Comparison of ENCODE assay signal across 1 cellular context in genomic region chr20:2871555-2872303, GRCh38.
TF ChIP-seq lines count a peak whose summit lies in the region.

No MANE protein-coding gene starts in this region.

TF ChIP-seq in HepG2, 621 proteins besides CTCF, POLR2A, EP300 and RAD21 (continued from another document and continues in another):
- no peak for TF ChIP-seq ZNF407 (CRISPR knock-in tag; IDR thresholded peaks at IDR 0.05; ENCODE audit: not compliant biosample characterization)
- no peak for TF ChIP-seq ARHGAP35 (CRISPR knock-in tag; IDR thresholded peaks at IDR 0.05; ENCODE audit: borderline replicate concordance)
- TF ChIP-seq ZNF230 (CRISPR knock-in tag; IDR thresholded peaks at IDR 0.05), result 0 out of 2 replicates have a peak, but pooled peaks have one; percentile 13
- TF ChIP-seq RARG (CRISPR knock-in tag; IDR thresholded peaks at IDR 0.05; ENCODE audit: low read depth), result 0 out of 2 replicates have a peak, but pooled peaks have one; percentile 9
- no peak for TF ChIP-seq HMG20B (CRISPR knock-in tag; conservative IDR thresholded peaks at IDR 0.05)
- TF ChIP-seq RBAK (CRISPR knock-in tag; IDR thresholded peaks at IDR 0.05), result peak; percentile 40; the same call in 1 of the 2 replicates
- peak; percentile 65; the same call in 1 of the 2 replicates for TF ChIP-seq NRL (CRISPR knock-in tag; IDR thresholded peaks at IDR 0.05; ENCODE audit: borderline replicate concordance)
- no peak for TF ChIP-seq ZNF44 (CRISPR knock-in tag; IDR thresholded peaks at IDR 0.05)
- peak; percentile 17; the same call in 1 of the 2 replicates for TF ChIP-seq ZNF607 (CRISPR knock-in tag; IDR thresholded peaks at IDR 0.05; ENCODE audit: borderline replicate concordance)
- no peak for TF ChIP-seq ZNF260 (CRISPR knock-in tag; IDR thresholded peaks at IDR 0.05; ENCODE audit: borderline replicate concordance, low read depth)
- no peak for TF ChIP-seq RERE (CRISPR knock-in tag; IDR thresholded peaks at IDR 0.05; ENCODE audit: low read depth)
- TF ChIP-seq SALL1 (CRISPR knock-in tag; IDR thresholded peaks at IDR 0.05), result peak; percentile 38
- TF ChIP-seq ZNF580 (CRISPR knock-in tag; IDR thresholded peaks at IDR 0.05; ENCODE audit: borderline replicate concordance, low read depth), result 0 out of 2 replicates have a peak, but pooled peaks have one; percentile 2
- no peak for TF ChIP-seq TEF (CRISPR knock-in tag; IDR thresholded peaks at IDR 0.05)
- no peak for TF ChIP-seq ZBTB39 (CRISPR knock-in tag; IDR thresholded peaks at IDR 0.05)
- TF ChIP-seq DZIP1 (CRISPR knock-in tag; IDR thresholded peaks at IDR 0.05), result peak; percentile 51; the same call in 1 of the 2 replicates
- TF ChIP-seq RBM22 (optimal IDR thresholded peaks at IDR 0.05; ENCODE audit: low read length), result no peak
- TF ChIP-seq ZNF281 (CRISPR knock-in tag; IDR thresholded peaks at IDR 0.05; ENCODE audit: borderline replicate concordance), result no peak
- TF ChIP-seq ZNF282 (IDR thresholded peaks at IDR 0.05; ENCODE audit: partially characterized antibody), result no peak
- TF ChIP-seq ZIK1 (CRISPR knock-in tag; IDR thresholded peaks at IDR 0.05; ENCODE audit: borderline replicate concordance, low read depth), result 0 out of 2 replicates have a peak, but pooled peaks have one; percentile 45
- no peak for TF ChIP-seq ZNF773 (CRISPR knock-in tag; IDR thresholded peaks at IDR 0.05; ENCODE audit: borderline replicate concordance)
- TF ChIP-seq ZNF34 (CRISPR knock-in tag; IDR thresholded peaks at IDR 0.05; ENCODE audit: borderline replicate concordance), result peak; percentile 22; the same call in 1 of the 2 replicates
- TF ChIP-seq POGK (CRISPR knock-in tag; conservative IDR thresholded peaks at IDR 0.05), result no peak
